Comparison of ENCODE assay signal across 20 cellular contexts in the genomic region with DNA sequence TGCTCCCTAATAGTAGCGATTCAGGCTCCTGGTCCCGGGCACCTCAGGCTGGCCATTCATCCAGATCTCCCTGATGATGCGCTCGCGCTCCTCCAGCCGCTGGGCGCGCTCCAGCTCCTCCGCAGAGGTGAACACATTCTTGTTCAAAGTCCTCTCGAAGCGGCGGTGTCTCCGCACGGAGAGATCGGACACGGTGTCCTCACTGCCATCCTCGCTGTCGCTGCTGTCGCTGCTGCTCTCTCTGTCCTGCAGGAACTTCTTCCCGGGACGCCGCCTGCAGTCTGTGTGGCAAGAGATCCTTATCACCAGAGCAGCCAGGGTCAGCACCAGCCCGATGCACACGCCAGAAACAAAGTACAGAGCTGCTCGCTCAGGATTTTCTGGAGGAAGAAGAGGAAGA.
DNase-seq lines count a peak whose midpoint lies in the region; ATAC-seq and TF ChIP-seq lines count a peak whose summit lies in the region.
"Had no signal": no experiment of that assay in that cellular context is flagged by ENCODE, and none has a peak within 500 bp of the region (broad histone marks: within the 10 kb centered on the region; RNA-seq: fewer than 3 reads in every experiment).

No MANE protein-coding gene starts in this region.

- H3K9ac ChIP-seq in neuronal stem cell (ENCODE audit: low read depth, low read length, poor library complexity) = no peak overlapping the region

- H3K27ac ChIP-seq in C4-2B (no peak overlapping the region), neuronal stem cell (replicated peaks; ENCODE audit: low read length) (no peak overlapping the region)

- H3K23ac ChIP-seq in neuronal stem cell (ENCODE audit: low read depth, low read length, poor library complexity) = peak overlapping the region; percentile 1

- H2BK5ac ChIP-seq in neuronal stem cell (ENCODE audit: low read length) = no peak overlapping the region

- peak; percentile 17; the same call in 1 of the 2 replicates for TF ChIP-seq CTCF in C4-2B (conservative IDR thresholded peaks at IDR 0.05)

- no peak overlapping the region for H2BK15ac ChIP-seq in neuronal stem cell (ENCODE audit: low read length)

- H3K9me3 ChIP-seq in neuronal stem cell (replicated peaks in 1 of 2; ENCODE audit: control insufficient read depth in 2 of 2, insufficient read depth in 1 of 2, low read depth in 1 of 2, low read length in 2 of 2) = no peaks in the 10 kb centered on the region

- no peak overlapping the region for H4K91ac ChIP-seq in neuronal stem cell (ENCODE audit: low read depth, low read length, poor library complexity)

- no peak overlapping the region for H4K8ac ChIP-seq in neuronal stem cell (ENCODE audit: low read depth, low read length)

- H2BK120ac ChIP-seq in neuronal stem cell (ENCODE audit: low read depth, low read length) = no peak overlapping the region

- H3K36me3 ChIP-seq in neuronal stem cell (replicated peaks in 1 of 2; ENCODE audit: control insufficient read depth in 2 of 2, insufficient read depth in 2 of 2, low read length in 2 of 2) = no peaks in the 10 kb centered on the region

- H3K4me1 ChIP-seq in neuronal stem cell (ENCODE audit: control insufficient read depth in 2 of 2, insufficient read depth in 1 of 2, low read depth in 1 of 2, low read length in 2 of 2) = no peaks in the 10 kb centered on the region

- H3K27me3 ChIP-seq in neuronal stem cell (ENCODE audit: control insufficient read depth in 3 of 3, insufficient read depth in 3 of 3, low read depth in 1 of 3, low read length in 3 of 3) = no peaks in the 10 kb centered on the region

- no peaks in the 10 kb centered on the region for H3K79me1 ChIP-seq in neuronal stem cell (ENCODE audit: low read depth, low read length)

- no peak overlapping the region for H2AK5ac ChIP-seq in neuronal stem cell (ENCODE audit: low read depth, low read length)

- H3K18ac ChIP-seq in neuronal stem cell (ENCODE audit: low read length) = peak overlapping the region; percentile 48

- no CpG with 5 or more reads among the region's 25 CpGs for WGBS in neuronal stem cell (ENCODE audit: extremely low coverage in 2 of 2, insufficient read length in 2 of 2, insufficient replicate concordance in 1 of 2), 2 donors

- H3K4me3 ChIP-seq in neuronal stem cell (ENCODE audit: low read length in 2 of 2) = no peak overlapping the region

- H3K4ac ChIP-seq in neuronal stem cell (ENCODE audit: low read length) = no peak overlapping the region

- H3K14ac ChIP-seq in neuronal stem cell (ENCODE audit: low read length) = no peak overlapping the region

- no peak for ATAC-seq in HG02852 (IDR thresholded peaks at IDR 0.05; ENCODE audit: unreplicated experiment)
- ATAC-seq in activated CD4-positive, CD25-positive, alpha-beta regulatory T cell treated with anti-CD3 and anti-CD28 coated beads, Interleukin-2, amount 50 U/mL, for 24 hours = no peak

- no peak overlapping the region for H2AFZ ChIP-seq in neuronal stem cell (ENCODE audit: low read length)

- DNase-seq in HuH-7 (ENCODE audit: low spot score) (peak; percentile 42), islet precursor cell (peak; percentile 67), neuronal stem cell (ENCODE audit: low spot score) (no peak)
- no peak for DNase-seq in stimulated activated naive CD4-positive, alpha-beta T cell (lab: John Stamatoyannopoulos, UW)
- DNase-seq: ACHN, DMS 273 treated with DMSO at 0.1 percent for 48 hours, GF-D8, HCEC 1CT, KG1, MV-4-11, NCI-H1417, NCI-H187 treated with DMSO at 0.1 percent for 48 hours, NCI-H2227 treated with DMSO at 0.1 percent for 48 hours, NCI-H510A treated with DMSO at 0.1 percent for 48 hours, NCI-H82, OCI-M1, SHP77 had no signal

- H3K4me2 ChIP-seq in neuronal stem cell (ENCODE audit: insufficient read depth, low read length, poor library complexity, severe bottlenecking) = no peak overlapping the region

- H2BK12ac ChIP-seq in neuronal stem cell (ENCODE audit: low read length) = no peak overlapping the region

Comparison
In these comparisons a context has a peak if more than half of its experiments do, and no peak if none do; other contexts are left out.
1. DNase-seq: peak in HuH-7 (single experiment) and islet precursor cell (single experiment); none in neuronal stem cell (single experiment) and stimulated activated naive CD4-positive, alpha-beta T cell (0 of 6).